37 cellular contexts compared by ENCODE assay signal in genomic region chr10:117130346-117130745, GRCh38. TPM values are rescaled to one million over a fixed set of nuclear protein-coding genes. Genes with fewer than 3 reads are reported as not detected.
"Had no signal": no experiment of that assay in that cellular context is flagged by ENCODE, and none has a peak within 500 bp of the region (broad histone marks: within the 10 kb centered on the region; RNA-seq: fewer than 3 reads in every experiment).

No MANE protein-coding gene starts in this region.

- H3K4me1 ChIP-seq: breast epithelium, colonic mucosa, foreskin keratinocyte, gastrocnemius medialis had no signal

- ATAC-seq: activated CD4-positive, CD25-positive, alpha-beta regulatory T cell treated with anti-CD3 and anti-CD28 coated beads, Interleukin-2, amount 50 U/mL, for 24 hours; activated CD8-positive, alpha-beta T cell treated with anti-CD3 and anti-CD28 coated beads for 36 hours; activated naive CD8-positive, alpha-beta T cell treated with anti-CD3 and anti-CD28 coated beads, Interleukin-2, amount 50 U/mL, for 24 hours; activated T-cell treated with anti-CD3 and anti-CD28 coated beads, Interleukin-2, amount 50 U/mL, for 4 hours; activated T-helper 17 cell treated with anti-CD3 and anti-CD28 coated beads, Interleukin-2, amount 50 U/mL, for 72 hours; body of pancreas; esophagus mucosa; foreskin keratinocyte; gastrocnemius medialis; heart left ventricle; T-helper 17 cell had no signal

- H3K27ac Mint-ChIP-seq: activated B cell treated with CpG ODN at 0.5 μM for 24 hours; activated CD8-positive, alpha-beta T cell treated with anti-CD3 and anti-CD28 coated beads for 36 hours; activated naive CD4-positive, alpha-beta T cell treated with anti-CD3 and anti-CD28 coated beads for 36 hours; activated naive CD4-positive, alpha-beta T cell treated with anti-CD3 and anti-CD28 coated beads, Interleukin-2, amount 50 U/mL, for 24 hours; activated naive CD8-positive, alpha-beta T cell treated with anti-CD3 and anti-CD28 coated beads for 36 hours; activated naive CD8-positive, alpha-beta T cell treated with anti-CD3 and anti-CD28 coated beads, Interleukin-2, amount 50 U/mL, for 24 hours; activated T-helper 17 cell treated with anti-CD3 and anti-CD28 coated beads, Interleukin-2, amount 50 U/mL, for 72 hours had no signal

- H3K36me3 Mint-ChIP-seq: activated naive CD8-positive, alpha-beta T cell treated with anti-CD3 and anti-CD28 coated beads for 36 hours had no signal

- H3K36me3 ChIP-seq: adrenal gland, breast epithelium, cardiac muscle cell, colonic mucosa, gastrocnemius medialis, heart left ventricle had no signal

- DNase-seq: activated B cell treated with CpG ODN at 0.5 μM for 24 hours; activated CD4-positive, alpha-beta T cell treated with anti-CD3 and anti-CD28 coated beads for 48 hours; activated CD4-positive, alpha-beta T cell treated with anti-CD3 and anti-CD28 coated beads, Interleukin-2, amount 50 U/mL, for 1 hour; activated CD4-positive, alpha-beta T cell treated with anti-CD3 and anti-CD28 coated beads, Interleukin-2, amount 50 U/mL, for 48 hours; activated CD8-positive, alpha-beta memory T cell treated with anti-CD3 and anti-CD28 coated beads for 24 hours; activated CD8-positive, alpha-beta T cell treated with anti-CD3 and anti-CD28 coated beads for 36 hours; activated effector memory CD4-positive, alpha-beta T cell treated with Interleukin-2 at 50 U/mL for 16 hours; activated gamma-delta T cell treated with Interleukin-2 at 50 U/mL for 16 hours; activated naive CD4-positive, alpha-beta T cell treated with anti-CD3 and anti-CD28 coated beads for 36 hours; activated naive CD8-positive, alpha-beta T cell treated with anti-CD3 and anti-CD28 coated beads for 36 hours; activated naive CD8-positive, alpha-beta T cell treated with anti-CD3 and anti-CD28 coated beads, Interleukin-2, amount 50 U/mL, for 24 hours; activated T-cell treated with anti-CD3 and anti-CD28 coated beads, Interleukin-2, amount 50 U/mL, for 4 hours; adrenal gland; amygdala; aorta; body of pancreas; central memory CD4-positive, alpha-beta T cell; cerebellar nuclear complex; colonic mucosa; effector CD8-positive, alpha-beta T cell; foreskin keratinocyte; gastrocnemius medialis; glutamatergic neuron; heart left ventricle; T-helper 1 cell; T-helper 17 cell; T1000; WERI-Rb-1 had no signal

- H3K9me3 ChIP-seq: adrenal gland, body of pancreas, breast epithelium, colonic mucosa, gastrocnemius medialis, heart left ventricle had no signal

- H3K4me3 Mint-ChIP-seq: activated B cell treated with CpG ODN at 0.5 μM for 24 hours; activated CD8-positive, alpha-beta T cell treated with anti-CD3 and anti-CD28 coated beads for 36 hours; activated naive CD4-positive, alpha-beta T cell treated with anti-CD3 and anti-CD28 coated beads for 36 hours; activated naive CD8-positive, alpha-beta T cell treated with anti-CD3 and anti-CD28 coated beads, Interleukin-2, amount 50 U/mL, for 24 hours; activated T-cell treated with anti-CD3 and anti-CD28 coated beads, Interleukin-2, amount 50 U/mL, for 4 hours; T-helper 2 cell treated with Interferon-gamma antibody and Interleukin-4, amounts not matched to agents 5 μg/mL and 100 μg/mL, for 36 hours had no signal

- H3K4me3 ChIP-seq: adrenal gland, body of pancreas, breast epithelium, cardiac muscle cell, colonic mucosa, gastrocnemius medialis had no signal

- H3K9me3 Mint-ChIP-seq: activated B cell treated with CpG ODN at 0.5 μM for 24 hours; activated CD8-positive, alpha-beta T cell treated with anti-CD3 and anti-CD28 coated beads for 36 hours; activated naive CD4-positive, alpha-beta T cell treated with anti-CD3 and anti-CD28 coated beads for 36 hours; activated naive CD4-positive, alpha-beta T cell treated with anti-CD3 and anti-CD28 coated beads, Interleukin-2, amount 50 U/mL, for 24 hours; activated naive CD8-positive, alpha-beta T cell treated with anti-CD3 and anti-CD28 coated beads for 36 hours; activated naive CD8-positive, alpha-beta T cell treated with anti-CD3 and anti-CD28 coated beads, Interleukin-2, amount 50 U/mL, for 24 hours; activated T-cell treated with anti-CD3 and anti-CD28 coated beads, Interleukin-2, amount 50 U/mL, for 4 hours; activated T-helper 17 cell treated with anti-CD3 and anti-CD28 coated beads, Interleukin-2, amount 50 U/mL, for 72 hours; T-helper 2 cell treated with Interferon-gamma antibody and Interleukin-4, amounts not matched to agents 5 μg/mL and 100 μg/mL, for 36 hours had no signal

- H3K27ac ChIP-seq: adrenal gland, body of pancreas, breast epithelium, cardiac muscle cell, colonic mucosa, foreskin keratinocyte, gastrocnemius medialis, heart left ventricle, WERI-Rb-1 had no signal

RNA-seq across cellular contexts. Expression of gene VAX1, which starts 7.7 kb away (rescaled TPM):
- total RNA-seq: activated B cell treated with CpG ODN at 0.5 μM for 24 hours; activated CD8-positive, alpha-beta T cell treated with anti-CD3 and anti-CD28 coated beads for 36 hours; activated naive CD4-positive, alpha-beta T cell treated with anti-CD3 and anti-CD28 coated beads for 36 hours; activated naive CD8-positive, alpha-beta T cell treated with anti-CD3 and anti-CD28 coated beads for 36 hours; activated T-cell treated with anti-CD3 and anti-CD28 coated beads, Interleukin-2, amount 50 U/mL, for 4 hours; activated T-helper 17 cell treated with anti-CD3 and anti-CD28 coated beads, Interleukin-2, amount 50 U/mL, for 72 hours; adrenal gland; aorta; body of pancreas; breast epithelium; cardiac muscle cell; colonic mucosa; dermis microvascular lymphatic vessel endothelial cell; epithelial cell of proximal tubule; gastrocnemius medialis; heart left ventricle; T-helper 17 cell had no signal
